ENCODE assay signal across 20 cellular contexts in genomic region chr6:35158520-35158919, GRCh38. TPM values are rescaled to one million over a fixed set of nuclear protein-coding genes. Genes with fewer than 3 reads are reported as not detected.
A peak's percentile ranks its signal among the peaks of the same experiment; 100 is the strongest.
DNase-seq lines count a peak whose midpoint lies in the region; ATAC-seq, FAIRE-seq and TF ChIP-seq lines count a peak whose summit lies in the region.
"Had no signal": no experiment of that assay in that cellular context is flagged by ENCODE, and none has a peak within 500 bp of the region (broad histone marks: within the 10 kb centered on the region; RNA-seq: fewer than 3 reads in every experiment).

No MANE protein-coding gene starts in this region.

- no peak overlapping the region for H3K18ac ChIP-seq in neuronal stem cell (ENCODE audit: low read length)

- no peak overlapping the region for H3K4me3 ChIP-seq in astrocyte (ENCODE audit: insufficient read depth, low read depth, low read length)
- no peak overlapping the region for H3K4me3 ChIP-seq in fibroblast of pulmonary artery (replicated peaks; ENCODE audit: low read depth, low read length)
- no peak overlapping the region for H3K4me3 ChIP-seq in neuronal stem cell (ENCODE audit: low read length in 2 of 2)
- no peak overlapping the region for H3K4me3 ChIP-seq in gastroesophageal sphincter
- no peak overlapping the region for H3K4me3 ChIP-seq in dorsolateral prefrontal cortex
- H3K4me3 ChIP-seq: GM23338 had no signal

- H3K23ac ChIP-seq in neuronal stem cell (ENCODE audit: low read depth, low read length, poor library complexity), result no peak overlapping the region

- H3K79me2 ChIP-seq in astrocyte (ENCODE audit: insufficient read depth, low read length), result no peaks in the 10 kb centered on the region

- no peak for TF ChIP-seq EP300 in gastroesophageal sphincter (IDR thresholded peaks at IDR 0.05)

- TF ChIP-seq POLR2A in gastroesophageal sphincter (IDR thresholded peaks at IDR 0.05), result no peak

- no peak overlapping the region for H3K27ac Mint-ChIP-seq in astrocyte (ENCODE audit: unreplicated experiment)
- H3K27ac Mint-ChIP-seq: CD4-positive, alpha-beta T cell; GM23338; IgD-negative memory B cell had no signal

- H3K27me3 Mint-ChIP-seq in astrocyte (ENCODE audit: low read depth, unreplicated experiment), result peaks cover 15% of the 10 kb centered on the region

- no peaks in the 10 kb centered on the region for H3K4me1 Mint-ChIP-seq in astrocyte (ENCODE audit: low read depth, unreplicated experiment)
- H3K4me1 Mint-ChIP-seq: IgD-negative memory B cell had no signal

- H4K8ac ChIP-seq in neuronal stem cell (ENCODE audit: low read depth, low read length), result no peak overlapping the region

- H3K4me3 Mint-ChIP-seq in astrocyte (ENCODE audit: unreplicated experiment), result no peak overlapping the region
- H3K4me3 Mint-ChIP-seq: CD4-positive, alpha-beta T cell; GM23338; IgD-negative memory B cell had no signal

- H3K4me2 ChIP-seq in astrocyte (ENCODE audit: low read length) (no peak overlapping the region), neuronal stem cell (ENCODE audit: insufficient read depth, low read length, poor library complexity, severe bottlenecking) (no peak overlapping the region)
- H3K4me2 ChIP-seq: GM23338 had no signal

- H3K14ac ChIP-seq in neuronal stem cell (ENCODE audit: low read length), result no peak overlapping the region

- no peak for FAIRE-seq in astrocyte (lab: Jason Lieb, UNC)
- FAIRE-seq: A204.1, D721Med, G401.6, GM12891, GM19239, H54, HTR-8/SVneo had no signal

- DNase-seq in astrocyte (ENCODE audit: low read depth), result no peak
- peak; percentile 54 for DNase-seq in fibroblast of pulmonary artery (ENCODE audit: low read depth)
- DNase-seq in neuronal stem cell (ENCODE audit: low spot score), result no peak
- no peak for DNase-seq in dorsolateral prefrontal cortex
- DNase-seq: AML-193; Caco-2; CD4-positive, alpha-beta T cell; HCEC 1CT had no signal

- no peak overlapping the region for H2AK5ac ChIP-seq in neuronal stem cell (ENCODE audit: low read depth, low read length)

- no peaks in the 10 kb centered on the region for H3K9me3 ChIP-seq in astrocyte (ENCODE audit: insufficient read depth, low read depth, low read length)
- peaks cover 0 to 2% of the 10 kb centered on the region in 2 donors for H3K9me3 ChIP-seq in neuronal stem cell (replicated peaks in 1 of 2; ENCODE audit: control insufficient read depth in 2 of 2, insufficient read depth in 1 of 2, low read depth in 1 of 2, low read length in 2 of 2)
- H3K9me3 ChIP-seq in gastroesophageal sphincter, result no peaks in the 10 kb centered on the region
- H3K9me3 ChIP-seq: Caco-2 had no signal

- ATAC-seq in HG02884 (IDR thresholded peaks at IDR 0.05; ENCODE audit: unreplicated experiment) (no peak), gastroesophageal sphincter (no peak)
- ATAC-seq: GM23338 had no signal

- H3K27me3 ChIP-seq in astrocyte (ENCODE audit: insufficient read depth, low read length), result no peaks in the 10 kb centered on the region
- no peaks in the 10 kb centered on the region for H3K27me3 ChIP-seq in neuronal stem cell (ENCODE audit: control insufficient read depth in 3 of 3, insufficient read depth in 3 of 3, low read depth in 1 of 3, low read length in 3 of 3)
- no peaks in the 10 kb centered on the region for H3K27me3 ChIP-seq in gastroesophageal sphincter
- no peaks in the 10 kb centered on the region for H3K27me3 ChIP-seq in dorsolateral prefrontal cortex

- no peaks in the 10 kb centered on the region for H4K20me1 ChIP-seq in astrocyte (ENCODE audit: insufficient read depth, low read length)

- H3K36me3 ChIP-seq in astrocyte (ENCODE audit: insufficient read depth, low read length) (no peaks in the 10 kb centered on the region), neuronal stem cell (replicated peaks in 1 of 2; ENCODE audit: control insufficient read depth in 2 of 2, insufficient read depth in 2 of 2, low read length in 2 of 2) (no peaks in the 10 kb centered on the region), gastroesophageal sphincter (no peaks in the 10 kb centered on the region)

- no peaks in the 10 kb centered on the region for H3K79me1 ChIP-seq in neuronal stem cell (ENCODE audit: low read depth, low read length)

- no peak overlapping the region for H2BK5ac ChIP-seq in neuronal stem cell (ENCODE audit: low read length)

- no peak overlapping the region for H3K9ac ChIP-seq in astrocyte (ENCODE audit: low read length)
- H3K9ac ChIP-seq in neuronal stem cell (ENCODE audit: low read depth, low read length, poor library complexity), result no peak overlapping the region

- no peaks in the 10 kb centered on the region for H3K4me1 ChIP-seq in astrocyte (ENCODE audit: insufficient read depth, low read length)
- peaks cover 0 to 2% of the 10 kb centered on the region in 2 donors for H3K4me1 ChIP-seq in neuronal stem cell (ENCODE audit: control insufficient read depth in 2 of 2, insufficient read depth in 1 of 2, low read depth in 1 of 2, low read length in 2 of 2)
- peaks cover 0 to 13% (median 0%) of the 10 kb centered on the region in 3 donors for H3K4me1 ChIP-seq in gastroesophageal sphincter
- H3K4me1 ChIP-seq: Caco-2 had no signal

- H3K27ac ChIP-seq in astrocyte (ENCODE audit: low read depth, low read length) (no peak overlapping the region), neuronal stem cell (replicated peaks; ENCODE audit: low read length) (no peak overlapping the region), gastroesophageal sphincter (no peak overlapping the region), dorsolateral prefrontal cortex (no peak overlapping the region)
- H3K27ac ChIP-seq: C4-2B had no signal

- H4K91ac ChIP-seq in neuronal stem cell (ENCODE audit: low read depth, low read length, poor library complexity), result no peak overlapping the region

- no peaks in the 10 kb centered on the region for H3K36me3 Mint-ChIP-seq in astrocyte (ENCODE audit: low read depth, unreplicated experiment)
- H3K36me3 Mint-ChIP-seq: IgD-negative memory B cell had no signal

- H2AFZ ChIP-seq in astrocyte (ENCODE audit: low read depth, low read length) (peak overlapping the region; percentile 0), neuronal stem cell (ENCODE audit: low read length) (peak overlapping the region; percentile 2)
- H2AFZ ChIP-seq: GM23338 had no signal

- H2BK12ac ChIP-seq in neuronal stem cell (ENCODE audit: low read length), result no peak overlapping the region

- no peak overlapping the region for H2BK120ac ChIP-seq in neuronal stem cell (ENCODE audit: low read depth, low read length)

- no peak overlapping the region for H2BK15ac ChIP-seq in neuronal stem cell (ENCODE audit: low read length)

- no peaks in the 10 kb centered on the region for H3K9me3 Mint-ChIP-seq in astrocyte (ENCODE audit: unreplicated experiment)
- H3K9me3 Mint-ChIP-seq: CD4-positive, alpha-beta T cell; GM23338; IgD-negative memory B cell had no signal

- intact Hi-C loops in dorsolateral prefrontal cortex (cut with DNase I), result no loop called here

- TF ChIP-seq CTCF in astrocyte (IDR thresholded peaks at IDR 0.05; ENCODE audit: insufficient read depth, low read depth, low read length), result no peak
- no peak for TF ChIP-seq CTCF in fibroblast of pulmonary artery (IDR thresholded peaks at IDR 0.05; ENCODE audit: low read length, missing control alignments)
- no peak for TF ChIP-seq CTCF in gastroesophageal sphincter (IDR thresholded peaks at IDR 0.05)
- TF ChIP-seq CTCF in dorsolateral prefrontal cortex (IDR thresholded peaks at IDR 0.05 in 54 of 56, conservative IDR thresholded peaks at IDR 0.05 in 2 of 56; ENCODE audit: low read depth in 1 of 56, partially characterized antibody in 56 of 56), result no peak

- H3K4ac ChIP-seq in neuronal stem cell (ENCODE audit: low read length), result no peak overlapping the region

RNA-seq across cellular contexts. Expression of gene TCP11, which starts 17.4 kb away (rescaled TPM):
- total RNA-seq in astrocyte, result not detected in 2 replicates
- polyA plus RNA-seq in neuronal stem cell (2013, experiment 1 of 2), result 0.47 TPM
- 0.40 TPM for polyA plus RNA-seq in neuronal stem cell (2013, experiment 2 of 2)
- total RNA-seq in gastroesophageal sphincter, result under 1 TPM in 1 of 4 donors, not detected in 3; 0.77 TPM
- 1 to 10 TPM in 21 of 120 experiments, under 1 TPM in 55, not detected in 44; 0.29 to 2.4 (median 0.73) TPM for total RNA-seq in dorsolateral prefrontal cortex
- total RNA-seq: Caco-2; CD4-positive, alpha-beta T cell; GM23338 had no signal
- polyA plus RNA-seq: GM23338, IgD-negative memory B cell had no signal

RNA-seq across cellular contexts. Expression of gene SCUBE3, which starts 55.2 kb away (rescaled TPM):
- total RNA-seq in astrocyte (8.5 and 10.1 TPM in 2 replicates), gastroesophageal sphincter (1 to 10 TPM; 1.4 to 7.2 (median 3.0) TPM), dorsolateral prefrontal cortex (1 to 10 TPM in 14 of 120 experiments, under 1 TPM in 104, not detected in 2; 0.07 to 3.3 (median 0.38) TPM)
- 17.3 TPM for polyA plus RNA-seq in neuronal stem cell (2013, experiment 1 of 2)
- polyA plus RNA-seq in neuronal stem cell (2013, experiment 2 of 2), result 17.3 TPM
- total RNA-seq: CD4-positive, alpha-beta T cell had no signal
